In the genomic region with DNA sequence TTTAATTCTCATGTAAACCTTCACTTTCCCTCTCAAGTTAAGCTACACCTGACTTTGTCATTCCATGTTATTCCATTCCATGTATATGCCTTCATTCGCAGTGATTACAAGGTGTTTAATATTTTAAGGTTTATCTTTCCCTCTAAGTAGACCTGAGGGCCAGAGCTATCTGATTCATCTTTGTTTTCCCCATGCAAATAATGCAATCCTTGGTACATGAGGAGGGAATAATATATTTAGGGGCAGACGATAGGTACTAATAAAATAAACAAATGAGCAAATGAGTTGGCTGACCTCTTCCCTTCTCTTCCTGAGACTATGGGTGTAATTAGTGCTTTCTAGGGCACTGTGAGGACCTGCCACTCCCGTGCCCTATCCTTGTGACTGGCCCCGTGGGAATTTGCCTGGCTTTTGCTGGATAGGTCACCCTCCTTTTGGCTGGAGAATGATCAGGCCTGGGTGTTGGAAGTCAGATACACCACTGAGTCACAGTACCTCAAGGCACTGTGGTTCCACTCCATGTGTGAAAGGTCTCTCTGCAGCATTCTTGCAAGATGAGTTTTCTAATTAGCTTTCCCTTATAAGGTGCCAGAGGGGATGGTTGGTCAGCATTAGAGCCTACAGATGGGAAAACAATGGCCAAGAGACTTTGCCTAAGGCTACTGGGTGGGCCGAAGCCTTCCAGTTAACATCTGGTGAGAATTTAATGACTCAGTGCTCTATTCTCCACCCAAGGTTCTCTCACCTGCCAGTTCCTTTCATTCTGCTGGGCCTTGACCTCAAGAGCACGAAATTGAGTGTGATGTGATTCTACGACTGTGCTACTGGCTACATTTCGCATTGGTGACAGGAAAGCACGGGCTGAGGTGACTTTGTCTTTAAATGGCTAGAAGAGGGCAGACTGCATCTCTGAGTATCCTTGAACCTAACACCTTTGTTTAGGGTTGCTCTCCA, we compare ENCODE assay signal across 11 cellular contexts.
DNase-seq lines count a peak whose midpoint lies in the region; ATAC-seq, FAIRE-seq and TF ChIP-seq lines count a peak whose summit lies in the region.
"Had no signal": no experiment of that assay in that cellular context is flagged by ENCODE, and none has a peak within 500 bp of the region (broad histone marks: within the 10 kb centered on the region; RNA-seq: fewer than 3 reads in every experiment).

No MANE protein-coding gene starts in this region.

- H3K9me2 ChIP-seq in HCT116 (ENCODE audit: insufficient read depth) (no peaks in the 10 kb centered on the region), hepatocyte (replicated peaks; ENCODE audit: insufficient read depth) (no peaks in the 10 kb centered on the region)

- RAD21 ChIA-PET in HCT116 (lab: Charles Lee; ENCODE audit: low non-redundant PET in 1 of 2, low total read pairs in 2 of 2, uncharacterized antibody in 2 of 2, unreplicated experiment in 2 of 2) = no interaction called here

- DNase-seq in HCT116 (ENCODE audit: low read depth, low spot score) (peak; percentile 99), SK-N-MC (ENCODE audit: low read depth, low spot score) (no peak), fibroblast of the aortic adventitia (ENCODE audit: low read depth) (peak; percentile 98), smooth muscle cell of the brain vasculature (ENCODE audit: low read depth, low spot score) (peak; percentile 7), NCI-H1048 (lab: John Stamatoyannopoulos, UW) (no peak), neural progenitor cell (ENCODE audit: low spot score) (no peak), small intestine (no peak), hepatocyte (ENCODE audit: low spot score) (no peak)
- DNase-seq: KBM-7 had no signal

- H3K9me3 ChIP-seq in HCT116 (ENCODE audit: control insufficient read depth in 1 of 2, insufficient read depth in 1 of 2, low read depth in 1 of 2, low read length in 2 of 2) = no peaks in the 10 kb centered on the region
- H3K9me3 ChIP-seq in SK-N-MC (ENCODE audit: low read depth, low read length) = no peaks in the 10 kb centered on the region
- no peaks in the 10 kb centered on the region for H3K9me3 ChIP-seq in neural progenitor cell (ENCODE audit: low read depth)
- H3K9me3 ChIP-seq in small intestine (ENCODE audit: control insufficient read depth, low read depth) = no peaks in the 10 kb centered on the region
- no peaks in the 10 kb centered on the region for H3K9me3 ChIP-seq in hepatocyte (ENCODE audit: low read depth)

- no TSS peak for BruUV-seq in HCT116 (replicated peaks; lab: Mats Ljungman, UMichigan)

- H2AFZ ChIP-seq in HCT116 (ENCODE audit: low read depth, low read length, poor library complexity, severe bottlenecking) (no peak overlapping the region), neural progenitor cell (replicated peaks) (no peak overlapping the region), hepatocyte (no peak overlapping the region)

- H3K9ac ChIP-seq in HCT116 (ENCODE audit: low read length) (peak overlapping the region; percentile 15), SK-N-MC (ENCODE audit: insufficient read length) (no peak overlapping the region), neural progenitor cell (no peak overlapping the region)

- H3K27ac Mint-ChIP-seq in neural progenitor cell = no peak overlapping the region
- H3K27ac Mint-ChIP-seq: stimulated activated naive CD8-positive, alpha-beta T cell treated with anti-CD3 and anti-CD28 coated beads, Interleukin-15, Interleukin-2, amounts not matched to agents 100 ng/mL and 50 ng/mL, for 24 hours had no signal

- H3K36me3 ChIP-seq in HCT116 (ENCODE audit: control insufficient read depth in 1 of 2, insufficient read depth in 2 of 2, low read length in 2 of 2) = no peaks in the 10 kb centered on the region
- H3K36me3 ChIP-seq in SK-N-MC (ENCODE audit: insufficient read depth, low read length) = no peaks in the 10 kb centered on the region; the same call in 1 of the 2 replicates
- no peaks in the 10 kb centered on the region for H3K36me3 ChIP-seq in neural progenitor cell
- H3K36me3 ChIP-seq in small intestine (ENCODE audit: control insufficient read depth in 2 of 2, insufficient read depth in 2 of 2, low read length in 2 of 2) = no peaks in the 10 kb centered on the region
- H3K36me3 ChIP-seq in hepatocyte (replicated peaks; ENCODE audit: insufficient read depth, low read depth) = no peaks in the 10 kb centered on the region

- no peak for TF ChIP-seq POLR2A in HCT116 (IDR thresholded peaks at IDR 0.05; ENCODE audit: borderline replicate concordance, extremely low read depth, insufficient read depth, insufficient read length)

- H3K27me3 ChIP-seq in HCT116 (ENCODE audit: insufficient read depth, low read length) (no peaks in the 10 kb centered on the region; the same call in 1 of the 2 replicates), neural progenitor cell (no peaks in the 10 kb centered on the region), small intestine (ENCODE audit: control insufficient read depth in 2 of 2, insufficient read depth in 2 of 2, low read length in 2 of 2) (no peaks in the 10 kb centered on the region), hepatocyte (no peaks in the 10 kb centered on the region)

- H3F3A ChIP-seq in neural progenitor cell (ENCODE audit: low read depth) = no peaks in the 10 kb centered on the region

- peak overlapping the region; percentile 69 for H3K4me2 ChIP-seq in HCT116 (ENCODE audit: low read length)
- no peak overlapping the region for H3K4me2 ChIP-seq in neural progenitor cell
- no peak overlapping the region for H3K4me2 ChIP-seq in hepatocyte

- no peak overlapping the region for H3K4me3 Mint-ChIP-seq in neural progenitor cell
- H3K4me3 Mint-ChIP-seq: stimulated activated naive CD8-positive, alpha-beta T cell treated with anti-CD3 and anti-CD28 coated beads, Interleukin-15, Interleukin-2, amounts not matched to agents 100 ng/mL and 50 ng/mL, for 24 hours had no signal

- H3K4me1 ChIP-seq in HCT116 (ENCODE audit: control insufficient read depth in 1 of 2, insufficient read depth in 2 of 2, low read length in 2 of 2) = peaks cover 24 to 44% of the 10 kb centered on the region in 2 experiments
- no peaks in the 10 kb centered on the region for H3K4me1 ChIP-seq in neural progenitor cell
- H3K4me1 ChIP-seq in small intestine (ENCODE audit: control insufficient read depth in 2 of 2, insufficient read depth in 1 of 2, low read depth in 1 of 2, low read length in 1 of 2) = no peaks in the 10 kb centered on the region
- peaks cover 13% of the 10 kb centered on the region for H3K4me1 ChIP-seq in hepatocyte (ENCODE audit: insufficient read depth)

- peak; percentile 93 for ATAC-seq in HCT116

- no peaks in the 10 kb centered on the region for H4K20me1 ChIP-seq in HCT116 (ENCODE audit: insufficient read depth)
- H4K20me1 ChIP-seq in neural progenitor cell (ENCODE audit: low read depth) = no peaks in the 10 kb centered on the region
- no peaks in the 10 kb centered on the region for H4K20me1 ChIP-seq in hepatocyte (ENCODE audit: insufficient read depth, poor library complexity, severe bottlenecking)

- peaks cover 2% of the 10 kb centered on the region for H3K27me3 Mint-ChIP-seq in neural progenitor cell (ENCODE audit: insufficient read depth, low read depth)

- no peaks in the 10 kb centered on the region for H3K36me3 Mint-ChIP-seq in neural progenitor cell

- peak overlapping the region in 1 of 2 experiments; percentile 13; a peak in 1 of 4 replicates for H3K4me3 ChIP-seq in HCT116 (replicated peaks in 1 of 2; ENCODE audit: low read depth in 1 of 2, low read length in 2 of 2)
- no peak overlapping the region for H3K4me3 ChIP-seq in SK-N-MC
- no peak overlapping the region for H3K4me3 ChIP-seq in fibroblast of the aortic adventitia (ENCODE audit: low read depth, low read length)
- no peak overlapping the region for H3K4me3 ChIP-seq in neural progenitor cell
- H3K4me3 ChIP-seq in small intestine (ENCODE audit: low read depth in 1 of 2, low read length in 2 of 2) = no peak overlapping the region
- no peak overlapping the region for H3K4me3 ChIP-seq in hepatocyte

- intact Hi-C loops in HCT116 (cut with micrococcal nuclease) = no loop called here

- CTCF ChIA-PET in HCT116 (lab: Charles Lee) = interaction anchor here (1.1 to 2.4 kb wide), 3 partner anchors 11 to 665 kb away, joined by 5 to 13 read pairs (median 8); no protein-coding TSS in a partner anchor

- no peaks in the 10 kb centered on the region for H3K4me1 Mint-ChIP-seq in neural progenitor cell

- FAIRE-seq in small intestine (lab: Jason Lieb, UNC) = no peak
- FAIRE-seq: TTC549 had no signal

- TF ChIP-seq RAD21 in HCT116 (IDR thresholded peaks at IDR 0.05; ENCODE audit: low read depth) = peak; percentile 40

- H3K79me2 ChIP-seq in HCT116 (ENCODE audit: insufficient read depth, low read length) (no peaks in the 10 kb centered on the region), neural progenitor cell (ENCODE audit: low read depth) (no peaks in the 10 kb centered on the region), hepatocyte (no peaks in the 10 kb centered on the region)

- H3K9me3 Mint-ChIP-seq in neural progenitor cell = peaks cover 3% of the 10 kb centered on the region

- 63 to 70% (median 69%) methylated on average over 9 of the region's 9 CpGs for WGBS in small intestine, 3 donors
- 86% methylated on average over 9 of the region's 9 CpGs for WGBS in hepatocyte (ENCODE audit: low lambda C conversion rate, missing lambda C conversion rate)

- TF ChIP-seq CTCF in HCT116 (IDR thresholded peaks at IDR 0.05 in 2 of 3, conservative IDR thresholded peaks at IDR 0.05 in 1 of 3; ENCODE audit: borderline replicate concordance in 1 of 3, insufficient read depth in 1 of 3, low read depth in 2 of 3, low read length in 2 of 3) (no peak), fibroblast of the aortic adventitia (IDR thresholded peaks at IDR 0.05; ENCODE audit: insufficient read depth, low read length) (no peak), neural progenitor cell (IDR thresholded peaks at IDR 0.05) (no peak), hepatocyte (IDR thresholded peaks at IDR 0.05; ENCODE audit: poor library complexity) (no peak)

- POLR2A ChIA-PET in HCT116 (lab: Charles Lee) = no interaction called here

- H3K27ac ChIP-seq in HCT116 (ENCODE audit: low read depth, low read length) = peak overlapping the region; percentile 17; the same call in 1 of the 2 replicates
- H3K27ac ChIP-seq in SK-N-MC = peak overlapping the region; percentile 92
- H3K27ac ChIP-seq in neural progenitor cell = no peak overlapping the region
- no peak overlapping the region for H3K27ac ChIP-seq in small intestine (ENCODE audit: low read depth in 1 of 2, low read length in 1 of 2)
- no peak overlapping the region for H3K27ac ChIP-seq in hepatocyte

TF ChIP-seq in HCT116, 20 proteins besides CTCF, POLR2A, EP300 and RAD21 (continues in another document):
- TF ChIP-seq SIN3A (IDR thresholded peaks at IDR 0.05; ENCODE audit: low read depth) (peak; percentile 94), EGR1 (IDR thresholded peaks at IDR 0.05; ENCODE audit: low read depth) (0 out of 2 replicates have a peak, but pooled peaks have one; percentile 24)

Comparison
In these comparisons a context has a peak if more than half of its experiments do, and no peak if none do; other contexts are left out.
1. DNase-seq: peak in HCT116 (single experiment), fibroblast of the aortic adventitia (single experiment) and smooth muscle cell of the brain vasculature (single experiment); none in SK-N-MC (single experiment), NCI-H1048 (single experiment), neural progenitor cell (single experiment), small intestine (single experiment) and hepatocyte (single experiment).
2. H3K27ac ChIP-seq: peak in HCT116 (single experiment) and SK-N-MC (single experiment); none in neural progenitor cell (single experiment), small intestine (0 of 2) and hepatocyte (single experiment).